11 cellular contexts compared by ENCODE assay signal in genomic region chr6:8627085-8627861, GRCh38.
DNase-seq lines count a peak whose midpoint lies in the region; ATAC-seq, FAIRE-seq and TF ChIP-seq lines count a peak whose summit lies in the region.
"Had no signal": no experiment of that assay in that cellular context is flagged by ENCODE, and none has a peak within 500 bp of the region (broad histone marks: within the 10 kb centered on the region; RNA-seq: fewer than 3 reads in every experiment).

No MANE protein-coding gene starts in this region.

- H3K4me1 ChIP-seq in GM12878 (ENCODE audit: control insufficient read depth, insufficient read depth, low read length), result no peaks in the 10 kb centered on the region
- H3K4me1 ChIP-seq: lower lobe of right lung, thyroid gland had no signal

- H3K4me3 Mint-ChIP-seq in stimulated activated naive B cell treated with anti-CD40 and anti-IgM and Interleukin-4, amounts not matched to agents 10 μg/mL and 1 μg/mL and 100 μg/mL, for 72 hours, result no peak overlapping the region
- no peak overlapping the region for H3K4me3 Mint-ChIP-seq in activated CD4-positive, alpha-beta memory T cell treated with anti-CD3 and anti-CD28 coated beads for 36 hours
- H3K4me3 Mint-ChIP-seq: effector memory CD8-positive, alpha-beta T cell had no signal

- RAD21 ChIA-PET in GM12878 (lab: Charles Lee; ENCODE audit: unreplicated experiment), result no interaction called here

- no peak overlapping the region for H3K27ac Mint-ChIP-seq in stimulated activated naive B cell treated with anti-CD40 and anti-IgM and Interleukin-4, amounts not matched to agents 10 μg/mL and 1 μg/mL and 100 μg/mL, for 72 hours
- no peak overlapping the region for H3K27ac Mint-ChIP-seq in activated CD4-positive, alpha-beta memory T cell treated with anti-CD3 and anti-CD28 coated beads for 36 hours
- H3K27ac Mint-ChIP-seq: effector memory CD8-positive, alpha-beta T cell had no signal

- BruUV-seq in GM12878 (replicated peaks; lab: Mats Ljungman, UMichigan), result no TSS peak

- H3K36me3 Mint-ChIP-seq in stimulated activated naive B cell treated with anti-CD40 and anti-IgM and Interleukin-4, amounts not matched to agents 10 μg/mL and 1 μg/mL and 100 μg/mL, for 72 hours, result no peaks in the 10 kb centered on the region
- H3K36me3 Mint-ChIP-seq in activated CD4-positive, alpha-beta memory T cell treated with anti-CD3 and anti-CD28 coated beads for 36 hours, result no peaks in the 10 kb centered on the region

- TF ChIP-seq EP300 in GM12878 (IDR thresholded peaks at IDR 0.05; ENCODE audit: borderline replicate concordance in 1 of 2, control insufficient read depth in 1 of 2, low read depth in 2 of 2, low read length in 2 of 2), result no peak

- no peaks in the 10 kb centered on the region for H4K20me1 ChIP-seq in GM12878 (ENCODE audit: control insufficient read depth, insufficient read depth)

- H3K9ac ChIP-seq in GM12878 (ENCODE audit: control insufficient read depth, insufficient read depth, low read length), result no peak overlapping the region

- no peaks in the 10 kb centered on the region for H3K79me2 ChIP-seq in GM12878 (ENCODE audit: control insufficient read depth, insufficient read depth, low read length)

- no peak overlapping the region for H3K27ac ChIP-seq in GM12878 (ENCODE audit: control insufficient read depth, insufficient read depth)
- H3K27ac ChIP-seq: lower lobe of right lung, thyroid gland had no signal

- no peak for TF ChIP-seq RAD21 in GM12878 (IDR thresholded peaks at IDR 0.05; ENCODE audit: insufficient read depth, low read depth, low read length)

- peak; percentile 12 for DNase-seq in GM12878 (ENCODE audit: low read depth, low spot score)
- DNase-seq in stimulated activated naive B cell treated with anti-CD40 and anti-IgM and Interleukin-4, amounts not matched to agents 10 μg/mL and 1 μg/mL and 100 μg/mL, for 72 hours, result no peak
- DNase-seq in activated CD8-positive, alpha-beta memory T cell treated with anti-CD3 and anti-CD28 coated beads for 24 hours, result no peak
- no peak for DNase-seq in stimulated activated CD4-positive, alpha-beta T cell treated with anti-CD3 and anti-CD28 coated beads, Interleukin-2, amount 100 ng/mL, for 48 hours
- DNase-seq in activated CD4-positive, alpha-beta memory T cell treated with anti-CD3 and anti-CD28 coated beads for 36 hours, result no peak
- no peak for DNase-seq in stimulated activated CD4-positive, alpha-beta T cell treated with anti-CD3 and anti-CD28 coated beads, Interleukin-15, amount 100 ng/mL, for 24 hours
- DNase-seq: effector memory CD8-positive, alpha-beta T cell; lower lobe of right lung; thyroid gland had no signal

- TF ChIP-seq CTCF in GM12878 (IDR thresholded peaks at IDR 0.05 in 2 of 3, conservative IDR thresholded peaks at IDR 0.05 in 1 of 3; ENCODE audit: control insufficient read depth in 2 of 3, extremely low read depth in 1 of 3, insufficient read depth in 1 of 3, low read depth in 3 of 3, low read length in 3 of 3), result no peak

- SMC1A ChIA-PET in GM12878 (lab: Charles Lee; ENCODE audit: uncharacterized antibody, unreplicated experiment), result interaction anchor here (1.2 to 1.4 kb wide), 2 partner anchors 9 to 16 kb away, joined by 4 to 5 read pairs; no protein-coding TSS in a partner anchor

- no peak for TF ChIP-seq POLR2A in GM12878 (IDR thresholded peaks at IDR 0.05; ENCODE audit: low read depth, low read length)

- no peaks in the 10 kb centered on the region for H3K9me3 ChIP-seq in GM12878 (replicated peaks; ENCODE audit: control insufficient read depth, insufficient read depth, low read length)
- H3K9me3 ChIP-seq: lower lobe of right lung, thyroid gland had no signal

- 43% methylated on average over 2 of the region's 2 CpGs for WGBS in GM12878 (ENCODE audit: insufficient coverage, insufficient replicate concordance, low lambda C conversion rate, missing lambda C conversion rate)

- CTCF ChIA-PET in GM12878 (lab: Yijun Ruan, JAX), result no interaction called here
- CTCF ChIA-PET in activated CD4-positive, alpha-beta memory T cell treated with anti-CD3 and anti-CD28 coated beads for 36 hours (lab: Charles Lee), result no interaction called here

- intact Hi-C loops in GM12878 (cut with micrococcal nuclease; ENCODE audit: unreplicated experiment), result no loop called here
- intact Hi-C loops in activated CD4-positive, alpha-beta memory T cell treated with anti-CD3 and anti-CD28 coated beads for 36 hours (cut with micrococcal nuclease), result no loop called here

- in situ Hi-C loops in GM12878 (cut with MboI), result no loop called here

- ATAC-seq in GM21529 (IDR thresholded peaks at IDR 0.05; ENCODE audit: unreplicated experiment), result peak; percentile 89
- ATAC-seq in HG03520 (IDR thresholded peaks at IDR 0.05; ENCODE audit: unreplicated experiment), result peak; percentile 85
- peak; percentile 88 for ATAC-seq in GM12878
- peak; percentile 68 to 94 for ATAC-seq in stimulated activated naive B cell treated with anti-CD40 and anti-IgM and Interleukin-4, amounts not matched to agents 10 μg/mL and 1 μg/mL and 100 μg/mL, for 72 hours (replicated peaks)
- ATAC-seq: effector memory CD8-positive, alpha-beta T cell; lower lobe of right lung had no signal

- no peak overlapping the region for H3K4me3 ChIP-seq in GM12878
- H3K4me3 ChIP-seq: lower lobe of right lung, thyroid gland had no signal

- POLR2A ChIA-PET in GM12878 (lab: Charles Lee), result no interaction called here
- POLR2A ChIA-PET in activated CD4-positive, alpha-beta memory T cell treated with anti-CD3 and anti-CD28 coated beads for 36 hours (lab: Charles Lee), result no interaction called here

- no peak for FAIRE-seq in GM12878 (lab: Jason Lieb, UNC)

- no peaks in the 10 kb centered on the region for H3K27me3 Mint-ChIP-seq in stimulated activated naive B cell treated with anti-CD40 and anti-IgM and Interleukin-4, amounts not matched to agents 10 μg/mL and 1 μg/mL and 100 μg/mL, for 72 hours
- no peaks in the 10 kb centered on the region for H3K27me3 Mint-ChIP-seq in activated CD4-positive, alpha-beta memory T cell treated with anti-CD3 and anti-CD28 coated beads for 36 hours
- H3K27me3 Mint-ChIP-seq: effector memory CD8-positive, alpha-beta T cell had no signal

- H3K27me3 ChIP-seq in GM12878 (replicated peaks in 1 of 2; ENCODE audit: control insufficient read depth in 2 of 2, insufficient read depth in 2 of 2, low read length in 1 of 2), result no peaks in the 10 kb centered on the region
- H3K27me3 ChIP-seq: thyroid gland had no signal

- no peaks in the 10 kb centered on the region for H3K4me1 Mint-ChIP-seq in stimulated activated naive B cell treated with anti-CD40 and anti-IgM and Interleukin-4, amounts not matched to agents 10 μg/mL and 1 μg/mL and 100 μg/mL, for 72 hours
- no peaks in the 10 kb centered on the region for H3K4me1 Mint-ChIP-seq in activated CD4-positive, alpha-beta memory T cell treated with anti-CD3 and anti-CD28 coated beads for 36 hours (ENCODE audit: low read depth)

- no peak overlapping the region for H3K4me2 ChIP-seq in GM12878 (ENCODE audit: control insufficient read depth, insufficient read depth)

- no peak overlapping the region for H2AFZ ChIP-seq in GM12878 (ENCODE audit: control insufficient read depth, low read depth, low read length)

- H3K9me3 Mint-ChIP-seq in stimulated activated naive B cell treated with anti-CD40 and anti-IgM and Interleukin-4, amounts not matched to agents 10 μg/mL and 1 μg/mL and 100 μg/mL, for 72 hours, result peaks cover 0 to 1% of the 10 kb centered on the region in 2 donors
- H3K9me3 Mint-ChIP-seq in activated CD4-positive, alpha-beta memory T cell treated with anti-CD3 and anti-CD28 coated beads for 36 hours, result peaks cover 16% of the 10 kb centered on the region

- no peaks in the 10 kb centered on the region for H3K36me3 ChIP-seq in GM12878 (ENCODE audit: control insufficient read depth in 2 of 2, insufficient read depth in 2 of 2, low read length in 1 of 2)
- H3K36me3 ChIP-seq: lower lobe of right lung, thyroid gland had no signal

TF ChIP-seq in GM12878, 131 proteins besides CTCF, POLR2A, EP300 and RAD21:
- no peak for TF ChIP-seq RBBP5 (conservative IDR thresholded peaks at IDR 0.05)
- no peak for TF ChIP-seq SMC3 (IDR thresholded peaks at IDR 0.05; ENCODE audit: borderline replicate concordance, low read length)
- TF ChIP-seq ZNF24 (IDR thresholded peaks at IDR 0.05), result no peak
- TF ChIP-seq RB1 (IDR thresholded peaks at IDR 0.05; ENCODE audit: borderline replicate concordance), result no peak
- peak; percentile 52; the same call in 1 of the 2 replicates for TF ChIP-seq ATF7 (IDR thresholded peaks at IDR 0.05; ENCODE audit: low read depth)
- TF ChIP-seq BCL11A (IDR thresholded peaks at IDR 0.05; ENCODE audit: low read depth, low read length), result no peak
- TF ChIP-seq CREB1 (IDR thresholded peaks at IDR 0.05; ENCODE audit: low read depth), result no peak
- no peak for TF ChIP-seq YY1 (IDR thresholded peaks at IDR 0.05; ENCODE audit: low read depth, low read length)
- peak; percentile 29 to 49; a peak in 3 of 4 replicates for TF ChIP-seq IKZF2 (IDR thresholded peaks at IDR 0.05)
- TF ChIP-seq ELK1 (IDR thresholded peaks at IDR 0.05; ENCODE audit: low read depth, low read length), result no peak
- no peak for TF ChIP-seq SIN3A (IDR thresholded peaks at IDR 0.05; ENCODE audit: low read depth, low read length)
